In the genomic region with DNA sequence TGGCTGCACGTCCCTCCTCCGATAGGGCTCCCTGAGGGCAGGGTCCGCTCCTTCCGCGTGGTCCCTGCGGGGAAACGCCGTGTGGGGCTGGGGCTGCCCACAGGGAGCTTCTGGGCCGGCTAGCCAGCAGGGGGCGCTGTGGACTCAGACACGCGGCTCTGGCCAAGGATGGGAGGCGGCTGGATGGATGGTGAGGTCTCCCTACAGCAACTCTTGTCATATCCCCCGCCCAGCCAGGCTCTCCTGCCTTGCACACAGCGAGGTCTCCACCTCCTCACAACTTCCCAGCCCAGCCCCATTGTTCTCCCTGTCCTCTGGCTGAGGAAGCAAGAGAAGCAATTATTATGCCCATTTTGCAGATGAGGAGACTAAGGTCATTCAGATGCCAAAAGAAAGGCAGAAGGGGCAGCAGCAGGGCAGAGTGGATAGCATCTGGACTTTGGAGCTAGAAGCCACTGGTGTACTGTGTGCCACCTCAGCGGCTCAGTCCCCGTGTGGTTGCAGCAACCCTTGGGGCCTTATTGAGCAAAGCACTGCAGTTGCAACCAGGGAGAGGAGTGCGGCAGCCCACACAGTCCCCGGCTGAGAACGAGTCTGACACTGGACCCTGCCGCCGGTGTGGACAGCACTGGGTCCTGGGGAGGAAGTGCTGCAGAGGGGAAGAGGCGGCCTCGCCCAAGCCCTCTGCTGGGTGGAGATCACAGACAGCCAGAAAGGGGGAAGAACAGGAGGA, we compare ENCODE assay signal across 8 cellular contexts.
DNase-seq lines count a peak whose midpoint lies in the region; ATAC-seq and TF ChIP-seq lines count a peak whose summit lies in the region.

No MANE protein-coding gene starts in this region.

- TF ChIP-seq POLR2A in gastrocnemius medialis (IDR thresholded peaks at IDR 0.05), result no peak

- no peaks in the 10 kb centered on the region for H3K9me3 ChIP-seq in gastrocnemius medialis

- DNase-seq in NCI-H146 (lab: John Stamatoyannopoulos, UW) (peak; percentile 35), NCI-H146 treated with DMSO at 0.1 percent for 48 hours (lab: John Stamatoyannopoulos, UW; ENCODE audit: unreplicated experiment) (no peak), RKO (ENCODE audit: low spot score) (peak; percentile 50), Right ventricle myocardium superior (peak; percentile 87), gastrocnemius medialis (peak; percentile 47 to 64), cerebellum (ENCODE audit: low spot score) (no peak), retina (no peak)
- peak; percentile 84 to 95 for DNase-seq in activated T-helper 1 cell treated with anti-CD3 and anti-CD28 coated beads, Interleukin-2, amount 50 U/mL, for 16 hours (ENCODE audit: low read depth in 1 of 2, low spot score in 1 of 2)

- no peaks in the 10 kb centered on the region for H3K36me3 ChIP-seq in gastrocnemius medialis

- peak; percentile 30 for ATAC-seq in Right ventricle myocardium superior (ENCODE audit: poor library complexity)
- no peak for ATAC-seq in gastrocnemius medialis

- peak; percentile 70 to 92 (median 83) for TF ChIP-seq CTCF in gastrocnemius medialis (IDR thresholded peaks at IDR 0.05 in 4 of 5, conservative IDR thresholded peaks at IDR 0.05 in 1 of 5)

- no peak overlapping the region for H3K4me3 ChIP-seq in gastrocnemius medialis

- peak overlapping the region in 1 of 4 donors; percentile 34 for H3K27ac ChIP-seq in gastrocnemius medialis

- H3K4me1 ChIP-seq in gastrocnemius medialis, result peaks cover 16 to 28% of the 10 kb centered on the region in 2 donors

- no peaks in the 10 kb centered on the region for H3K27me3 ChIP-seq in gastrocnemius medialis

- in situ Hi-C loops in gastrocnemius medialis (cut with MboI; ENCODE audit: low sequenced_read_pairs in 4 of 4), result loop anchor here in 3 of 4 donors (5.0 to 10.0 kb wide), 4 partner anchors 100 to 357 kb away; a partner anchor contains a TSS

- intact Hi-C loops in Right ventricle myocardium superior (cut with DNase I), result loop anchor here (10.0 kb wide), 2 partner anchors 153 to 357 kb away; no protein-coding TSS in a partner anchor
- intact Hi-C loops in gastrocnemius medialis (cut with DNase I; ENCODE audit: low total_unique reads), result loop anchor here (1.0 to 5.0 kb wide), 2 partner anchors 101 to 150 kb away; no protein-coding TSS in a partner anchor

Comparison
In these comparisons a context has a peak if more than half of its experiments do, and no peak if none do; other contexts are left out.
1. DNase-seq: peak in NCI-H146 (single experiment), RKO (single experiment), activated T-helper 1 cell treated with anti-CD3 and anti-CD28 coated beads, Interleukin-2, amount 50 U/mL, for 16 hours (2 of 2), Right ventricle myocardium superior (single experiment) and gastrocnemius medialis (2 of 2); none in NCI-H146 treated with DMSO at 0.1 percent for 48 hours (single experiment), cerebellum (single experiment) and retina (single experiment).